In the genomic region with DNA sequence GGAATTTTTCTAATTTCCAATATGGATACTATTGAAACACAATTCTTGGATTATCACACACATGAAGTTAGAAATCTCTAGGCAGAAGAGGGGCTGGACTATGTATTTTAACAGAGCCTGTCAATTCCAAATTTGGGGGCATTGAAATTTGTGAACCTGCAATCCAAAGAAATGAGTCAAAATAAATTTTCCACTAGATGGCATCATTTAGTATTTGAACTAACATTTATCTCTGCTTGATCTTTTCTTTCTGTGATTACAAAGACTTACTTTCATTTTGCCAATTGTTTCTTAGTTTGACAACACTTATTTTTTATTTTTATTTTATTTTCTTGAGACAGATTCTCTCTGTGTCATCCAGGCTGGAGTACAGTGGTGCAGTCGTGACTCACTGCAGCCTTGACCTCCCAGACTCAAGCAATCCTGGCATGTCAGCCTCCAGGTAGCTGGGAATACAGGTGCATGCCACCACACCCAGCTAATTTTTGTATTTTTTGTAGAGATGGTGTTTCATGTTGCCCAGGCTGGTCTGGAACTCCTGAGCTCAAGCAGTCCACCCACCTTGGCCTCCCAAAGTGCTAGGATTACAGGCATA, we compare ENCODE assay signal across 1 cellular context.
TF ChIP-seq lines count a peak whose summit lies in the region.

No MANE protein-coding gene starts in this region.

TF ChIP-seq in GM12878, 131 proteins besides CTCF, POLR2A, EP300 and RAD21 (continued from another document):
- TF ChIP-seq, protein P1, sequence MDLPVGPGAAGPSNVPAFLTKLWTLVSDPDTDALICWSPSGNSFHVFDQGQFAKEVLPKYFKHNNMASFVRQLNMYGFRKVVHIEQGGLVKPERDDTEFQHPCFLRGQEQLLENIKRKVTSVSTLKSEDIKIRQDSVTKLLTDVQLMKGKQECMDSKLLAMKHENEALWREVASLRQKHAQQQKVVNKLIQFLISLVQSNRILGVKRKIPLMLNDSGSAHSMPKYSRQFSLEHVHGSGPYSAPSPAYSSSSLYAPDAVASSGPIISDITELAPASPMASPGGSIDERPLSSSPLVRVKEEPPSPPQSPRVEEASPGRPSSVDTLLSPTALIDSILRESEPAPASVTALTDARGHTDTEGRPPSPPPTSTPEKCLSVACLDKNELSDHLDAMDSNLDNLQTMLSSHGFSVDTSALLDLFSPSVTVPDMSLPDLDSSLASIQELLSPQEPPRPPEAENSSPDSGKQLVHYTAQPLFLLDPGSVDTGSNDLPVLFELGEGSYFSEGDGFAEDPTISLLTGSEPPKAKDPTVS (IDR thresholded peaks at IDR 0.05; ENCODE audit: low read depth, low read length) = no peak
